Comparison of ENCODE assay signal across 26 cellular contexts in the genomic region with DNA sequence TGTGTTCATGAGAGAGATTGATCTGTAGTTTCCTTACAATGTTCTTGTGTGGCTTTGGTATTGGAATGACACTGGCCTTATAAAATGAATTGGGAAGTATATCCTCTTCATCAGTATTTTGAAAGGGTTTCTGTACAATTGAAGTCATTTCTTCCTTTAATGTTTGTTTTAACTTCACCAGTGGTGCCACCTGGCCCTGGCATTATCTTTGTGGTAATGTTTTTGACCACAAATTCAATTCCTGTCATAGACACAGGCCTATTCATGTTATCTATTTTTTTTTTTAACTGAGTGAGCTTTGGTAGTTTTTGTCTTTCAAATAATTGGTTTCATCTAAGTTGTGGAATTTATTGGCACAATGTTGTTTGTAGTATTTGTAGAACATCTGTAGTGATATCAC.
DNase-seq lines count a peak whose midpoint lies in the region; ATAC-seq and TF ChIP-seq lines count a peak whose summit lies in the region.
"Had no signal": no experiment of that assay in that cellular context is flagged by ENCODE, and none has a peak within 500 bp of the region (broad histone marks: within the 10 kb centered on the region; RNA-seq: fewer than 3 reads in every experiment).

No MANE protein-coding gene starts in this region.

- H3K9me3 ChIP-seq in BLaER1 treated with 17β-estradiol and CSF1 and Interleukin-3, amounts not matched to agents 10 nM and 100 nM (replicated peaks in 1 of 11): peaks cover 0 to 9% (median 5%) of the 10 kb centered on the region in 11 experiments; a peak in 17 of 22 replicates
- no peaks in the 10 kb centered on the region for H3K9me3 ChIP-seq in esophagus muscularis mucosa
- H3K9me3 ChIP-seq: testis, uterus had no signal

- no peak for TF ChIP-seq EP300 in esophagus muscularis mucosa (IDR thresholded peaks at IDR 0.05)

- TF ChIP-seq POLR2A in esophagus muscularis mucosa (IDR thresholded peaks at IDR 0.05; ENCODE audit: low read depth): no peak

- peaks cover 0 to 15% (median 4%) of the 10 kb centered on the region in 11 experiments; a peak in 11 of 22 replicates for H3K36me3 ChIP-seq in BLaER1 treated with 17β-estradiol and CSF1 and Interleukin-3, amounts not matched to agents 10 nM and 100 nM
- H3K36me3 ChIP-seq in esophagus muscularis mucosa: no peaks in the 10 kb centered on the region
- H3K36me3 ChIP-seq: uterus had no signal

- peaks cover 1% of the 10 kb centered on the region for H3K9me3 Mint-ChIP-seq in activated B cell treated with CpG ODN at 0.5 μM for 24 hours

- DNase-seq in LHCN-M2 (ENCODE audit: low read depth): peak; percentile 93
- no peak for DNase-seq in activated B cell treated with CpG ODN at 0.5 μM for 24 hours
- DNase-seq in renal cortical epithelial cell (ENCODE audit: low read depth): peak; percentile 29
- DNase-seq in esophagus muscularis mucosa (ENCODE audit: extremely low spot score): no peak
- no peak for DNase-seq in GM10248 (ENCODE audit: extremely low spot score)
- no peak for DNase-seq in NCI-H345 (lab: John Stamatoyannopoulos, UW)
- DNase-seq: activated CD4-positive, alpha-beta T cell treated with anti-CD3 and anti-CD28 coated beads, Interleukin-2, amount 50 U/mL, for 48 hours; activated gamma-delta T cell; CD4-positive, alpha-beta memory T cell; cerebellar nuclear complex; DMS 273 treated with DMSO at 0.1 percent for 48 hours; head of caudate nucleus; Kasumi-1; left cardiac atrium; naive thymus-derived CD4-positive, alpha-beta T cell; NCI-H1092; NCI-H187; NCI-H2171 treated with DMSO at 0.1 percent for 48 hours; NCI-H526; occipital lobe; stimulated activated CD4-positive, alpha-beta T cell treated with anti-CD3 and anti-CD28 coated beads, Interleukin-4, amount 100 ng/mL, for 1 hour; stimulated activated naive CD4-positive, alpha-beta T cell treated with Interleukin-2 at 50 U/mL for 16 hours; T1000; testis; uterus had no signal

- H3K4me3 ChIP-seq in BLaER1 treated with 17β-estradiol and CSF1 and Interleukin-3, amounts not matched to agents 10 nM and 100 nM: no peak overlapping the region
- no peak overlapping the region for H3K4me3 ChIP-seq in esophagus muscularis mucosa
- H3K4me3 ChIP-seq: testis, uterus had no signal

- H3K27me3 ChIP-seq in BLaER1 treated with 17β-estradiol and CSF1 and Interleukin-3, amounts not matched to agents 10 nM and 100 nM: no peaks in the 10 kb centered on the region
- no peaks in the 10 kb centered on the region for H3K27me3 ChIP-seq in esophagus muscularis mucosa
- H3K27me3 ChIP-seq: testis, uterus had no signal

- peaks cover 28 to 53% (median 39%) of the 10 kb centered on the region in 10 experiments for H3K4me1 ChIP-seq in BLaER1 treated with 17β-estradiol and CSF1 and Interleukin-3, amounts not matched to agents 10 nM and 100 nM
- H3K4me1 ChIP-seq in esophagus muscularis mucosa: peaks cover 31 to 41% (median 36%) of the 10 kb centered on the region in 4 donors
- H3K4me1 ChIP-seq: uterus had no signal

- CTCF ChIA-PET in activated B cell treated with CpG ODN at 0.5 μM for 24 hours (lab: Charles Lee): interaction anchor here (0.6 to 2.7 kb wide), 3 partner anchors 15 to 469 kb away, joined by 3 to 6 read pairs (median 3); no protein-coding TSS in a partner anchor
- CTCF ChIA-PET in GM10248 (lab: Yijun Ruan, JAX): interaction anchor here (3.5 kb wide), 1 partner anchor 15 kb away, joined by 32 read pairs; no protein-coding TSS in a partner anchor

- peaks cover 89% of the 10 kb centered on the region for H3K4me1 Mint-ChIP-seq in activated B cell treated with CpG ODN at 0.5 μM for 24 hours
- H3K4me1 Mint-ChIP-seq: CD4-positive, alpha-beta memory T cell had no signal

- H3K27ac ChIP-seq in BLaER1 treated with 17β-estradiol and CSF1 and Interleukin-3, amounts not matched to agents 10 nM and 100 nM: no peak overlapping the region
- no peak overlapping the region for H3K27ac ChIP-seq in esophagus muscularis mucosa (replicated peaks in 1 of 4)
- H3K27ac ChIP-seq: testis, uterus had no signal

- POLR2A ChIA-PET in activated B cell treated with CpG ODN at 0.5 μM for 24 hours (lab: Charles Lee) (interaction anchor here (0.6 kb wide), 1 partner anchor 523 kb away, joined by 3 read pairs; no protein-coding TSS in a partner anchor), GM10248 (lab: Yijun Ruan, JAX) (no interaction called here)

- no peaks in the 10 kb centered on the region for H4K20me1 ChIP-seq in BLaER1 treated with 17β-estradiol and CSF1 and Interleukin-3, amounts not matched to agents 10 nM and 100 nM

- H3K9ac ChIP-seq in BLaER1 treated with 17β-estradiol and CSF1 and Interleukin-3, amounts not matched to agents 10 nM and 100 nM: no peak overlapping the region

- H3K36me3 Mint-ChIP-seq in activated B cell treated with CpG ODN at 0.5 μM for 24 hours (ENCODE audit: low read depth): peaks cover 37% of the 10 kb centered on the region
- H3K36me3 Mint-ChIP-seq: CD4-positive, alpha-beta memory T cell; naive thymus-derived CD4-positive, alpha-beta T cell had no signal

- H3K4me3 Mint-ChIP-seq in activated B cell treated with CpG ODN at 0.5 μM for 24 hours: peak overlapping the region; percentile 61
- H3K4me3 Mint-ChIP-seq: CD4-positive, alpha-beta memory T cell; naive thymus-derived CD4-positive, alpha-beta T cell had no signal

- TF ChIP-seq CTCF in activated B cell treated with CpG ODN at 0.5 μM for 24 hours (IDR thresholded peaks at IDR 0.05) (no peak), esophagus muscularis mucosa (IDR thresholded peaks at IDR 0.05) (no peak), GM10248 (IDR thresholded peaks at IDR 0.05; ENCODE audit: control extremely low read depth, extremely low read depth, low read depth, missing control alignments) (no peak)

- ATAC-seq in activated B cell treated with CpG ODN at 0.5 μM for 24 hours (ENCODE audit: low read depth): peak; percentile 26
- ATAC-seq: left cardiac atrium; naive thymus-derived CD4-positive, alpha-beta T cell had no signal

- no peaks in the 10 kb centered on the region for H3K27me3 Mint-ChIP-seq in activated B cell treated with CpG ODN at 0.5 μM for 24 hours
- H3K27me3 Mint-ChIP-seq: CD4-positive, alpha-beta memory T cell; naive thymus-derived CD4-positive, alpha-beta T cell had no signal

- H3K4me2 ChIP-seq in BLaER1 treated with 17β-estradiol and CSF1 and Interleukin-3, amounts not matched to agents 10 nM and 100 nM: peak overlapping the region in 8 of 11 experiments; percentile 14 to 57 (median 39); a peak in 13 of 22 replicates

- intact Hi-C loops in activated B cell treated with CpG ODN at 0.5 μM for 24 hours (cut with micrococcal nuclease): loop anchor here (2.0 kb wide), 1 partner anchor 13 kb away; no protein-coding TSS in a partner anchor
- intact Hi-C loops in esophagus muscularis mucosa (cut with DNase I): no loop called here

- H3K27ac Mint-ChIP-seq in activated B cell treated with CpG ODN at 0.5 μM for 24 hours: peak overlapping the region; percentile 85
- H3K27ac Mint-ChIP-seq: CD4-positive, alpha-beta memory T cell; naive thymus-derived CD4-positive, alpha-beta T cell had no signal

Comparison
In these comparisons a context has a peak if more than half of its experiments do, and no peak if none do; other contexts are left out.
1. DNase-seq: peak in LHCN-M2 (single experiment) and renal cortical epithelial cell (single experiment); none in activated B cell treated with CpG ODN at 0.5 μM for 24 hours (single experiment), esophagus muscularis mucosa (single experiment), GM10248 (single experiment) and NCI-H345 (single experiment).